In genomic region chr16:5761592-5761991, GRCh38 we compare ENCODE assay signal across 28 cellular contexts.
"Had no signal": no experiment of that assay in that cellular context is flagged by ENCODE, and none has a peak within 500 bp of the region (broad histone marks: within the 10 kb centered on the region; RNA-seq: fewer than 3 reads in every experiment).

No MANE protein-coding gene starts in this region.

- H3K79me2 ChIP-seq: hepatocyte had no signal

- H3K27ac ChIP-seq: colonic mucosa, coronary artery, dorsolateral prefrontal cortex, epithelial cell of prostate, esophagus muscularis mucosa, esophagus squamous epithelium, foreskin keratinocyte, gastrocnemius medialis, heart left ventricle, heart right ventricle, hepatocyte had no signal

- H2AFZ ChIP-seq: hepatocyte had no signal

- H3K36me3 ChIP-seq: colonic mucosa, esophagus muscularis mucosa, esophagus squamous epithelium, gastrocnemius medialis, heart left ventricle, heart right ventricle had no signal

- H3K4me3 ChIP-seq: colonic mucosa, coronary artery, dorsolateral prefrontal cortex, esophagus muscularis mucosa, esophagus squamous epithelium, gastrocnemius medialis, heart left ventricle, heart right ventricle, hepatocyte had no signal

- H3K27me3 ChIP-seq: colonic mucosa, esophagus muscularis mucosa, esophagus squamous epithelium, foreskin keratinocyte, gastrocnemius medialis, hepatocyte had no signal

- H3K9me3 ChIP-seq: colonic mucosa, esophagus muscularis mucosa, esophagus squamous epithelium, gastrocnemius medialis, heart left ventricle, heart right ventricle had no signal

- ATAC-seq: effector memory CD8-positive, alpha-beta T cell; esophagus mucosa; foreskin keratinocyte; gastrocnemius medialis; heart left ventricle; heart right ventricle had no signal

- FAIRE-seq: colon, endometrium, endothelial cell of umbilical vein, frontal cortex had no signal

- H3K4me1 ChIP-seq: colonic mucosa, esophagus muscularis mucosa, esophagus squamous epithelium, foreskin keratinocyte, gastrocnemius medialis, heart left ventricle, heart right ventricle had no signal

- H3K4me2 ChIP-seq: hepatocyte had no signal

- DNase-seq: colonic mucosa; cortex of kidney; dermis blood vessel endothelial cell; dorsolateral prefrontal cortex; effector CD4-positive, alpha-beta T cell; effector CD8-positive, alpha-beta T cell; effector memory CD4-positive, alpha-beta T cell; effector memory CD8-positive, alpha-beta T cell; endodermal cell; erythroblast; esophagus squamous epithelium; foreskin fibroblast; foreskin keratinocyte; foreskin melanocyte; gastrocnemius medialis; glutamatergic neuron; head of caudate nucleus; heart left ventricle; heart right ventricle had no signal
